27 cellular contexts compared by ENCODE assay signal in the genomic region with DNA sequence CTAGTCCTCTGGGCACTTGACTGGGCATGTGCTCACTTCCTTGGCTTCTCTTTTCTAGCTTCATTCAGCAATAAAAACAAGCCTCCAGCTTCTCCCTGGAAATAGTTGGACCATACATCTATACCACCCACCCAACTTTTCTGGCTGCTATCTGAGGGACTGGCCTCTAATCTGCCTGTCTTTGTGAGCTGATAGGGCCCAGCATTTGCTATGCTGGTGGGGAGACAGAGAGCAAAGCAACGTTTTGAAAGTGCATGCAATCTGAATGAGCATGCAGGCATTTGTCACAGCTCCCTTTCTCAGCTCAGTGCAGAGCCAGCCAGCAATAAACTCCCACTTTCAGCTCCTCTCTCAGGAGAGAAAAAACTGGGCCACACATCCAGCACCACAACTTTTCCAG.
"Had no signal": no experiment of that assay in that cellular context is flagged by ENCODE, and none has a peak within 500 bp of the region (broad histone marks: within the 10 kb centered on the region; RNA-seq: fewer than 3 reads in every experiment).

No MANE protein-coding gene starts in this region.

- H3K9me3 ChIP-seq: testis, thoracic aorta, thyroid gland, transverse colon, uterus, vagina had no signal

- H3K4me3 ChIP-seq: stomach, suprapubic skin, testis, thoracic aorta, thyroid gland, tibial artery, tibial nerve, transverse colon, upper lobe of left lung, upper lobe of right lung, uterus, vagina had no signal

- ATAC-seq: stimulated activated effector memory CD8-positive, alpha-beta T cell treated with anti-CD3 and anti-CD28 coated beads, Interleukin-12 subunit alpha, Interleukin-12 subunit beta, amount 100 ng/mL, for 72 hours; stimulated activated memory B cell treated with anti-CD40 and anti-IgM and Interleukin-4, amounts not matched to agents 10 μg/mL and 1 μg/mL and 100 μg/mL, for 72 hours; stimulated activated naive B cell treated with anti-CD40 and anti-IgM and Interleukin-4, amounts not matched to agents 10 μg/mL and 1 μg/mL and 100 μg/mL, for 72 hours; stimulated activated naive CD8-positive, alpha-beta T cell treated with anti-CD3 and anti-CD28 coated beads, Interleukin-15, amount 100 ng/mL, for 72 hours; stimulated activated naive CD8-positive, alpha-beta T cell treated with anti-CD3 and anti-CD28 coated beads, Interleukin-15, Interleukin-2, amounts not matched to agents 100 U/mL and 50 U/mL, for 24 hours; upper lobe of right lung had no signal

- DNase-seq: stimulated activated CD4-positive, alpha-beta T cell treated with anti-CD3 and anti-CD28 coated beads, Interleukin-2, amount 100 ng/mL, for 48 hours; stimulated activated CD4-positive, alpha-beta T cell treated with anti-CD3 and anti-CD28 coated beads, Interleukin-4, amount 100 ng/mL, for 1 hour; stimulated activated CD4-positive, alpha-beta T cell treated with anti-CD3 and anti-CD28 coated beads, Interleukin-4, amount 100 ng/mL, for 24 hours; stimulated activated CD4-positive, alpha-beta T cell treated with anti-CD3 and anti-CD28 coated beads, Interleukin-4, amount 100 ng/mL, for 4 hours; stimulated activated CD8-positive, alpha-beta memory T cell treated with anti-CD3 and anti-CD28 coated beads, Interleukin-4, amount 100 ng/mL, for 48 hours; stimulated activated naive B cell treated with anti-CD40 and anti-IgM and Interleukin-4, amounts not matched to agents 10 μg/mL and 1 μg/mL and 100 μg/mL, for 72 hours; stimulated activated naive CD4-positive, alpha-beta T cell; stimulated activated naive CD4-positive, alpha-beta T cell treated with Interleukin-2 at 50 U/mL for 16 hours; stimulated activated naive CD8-positive, alpha-beta T cell treated with anti-CD3 and anti-CD28 coated beads, Interleukin-15, amount 100 ng/mL, for 72 hours; stimulated activated naive CD8-positive, alpha-beta T cell treated with anti-CD3 and anti-CD28 coated beads, Interleukin-15, Interleukin-2, amounts not matched to agents 100 U/mL and 50 U/mL, for 24 hours; stomach; substantia nigra; testis; thyroid gland; tibial artery; transverse colon; trophoblast cell; upper lobe of left lung; upper lobe of right lung; uterus had no signal

- H3K27ac ChIP-seq: stomach, suprapubic skin, testis, thoracic aorta, thyroid gland, tibial artery, tibial nerve, transverse colon, upper lobe of left lung, upper lobe of right lung, uterus, vagina had no signal

- H3K4me1 ChIP-seq: stomach, suprapubic skin, testis, thyroid gland, tibial artery, tibial nerve, upper lobe of left lung, upper lobe of right lung, uterus had no signal

- FAIRE-seq: urothelium cell line had no signal

- H3K36me3 ChIP-seq: stomach, suprapubic skin, thoracic aorta, thyroid gland, tibial artery, tibial nerve, transverse colon, upper lobe of left lung, upper lobe of right lung, uterus, vagina had no signal

- H3K27me3 ChIP-seq: stomach, suprapubic skin, testis, thyroid gland, tibial artery, tibial nerve, transverse colon, upper lobe of left lung, upper lobe of right lung, uterus, vagina had no signal
